Comparison of ENCODE assay signal across 8 cellular contexts in genomic region chr5:115840825-115841224, GRCh38. TPM values are rescaled to one million over a fixed set of nuclear protein-coding genes. Genes with fewer than 3 reads are reported as not detected.
DNase-seq lines count a peak whose midpoint lies in the region; FAIRE-seq and TF ChIP-seq lines count a peak whose summit lies in the region.

No MANE protein-coding gene starts in this region.

- peaks cover 91% of the 10 kb centered on the region for H3K79me2 ChIP-seq in SK-N-SH (ENCODE audit: insufficient read depth)

- POLR2A ChIA-PET in SK-N-SH (lab: Yijun Ruan, JAX): no interaction called here

- TF ChIP-seq CTCF in SK-N-SH (IDR thresholded peaks at IDR 0.05) (no peak), fibroblast of mammary gland (conservative IDR thresholded peaks at IDR 0.05; ENCODE audit: control insufficient read depth, insufficient read depth, low read depth, low read length) (no peak), sigmoid colon (IDR thresholded peaks at IDR 0.05) (no peak)

- peaks cover 9% of the 10 kb centered on the region for H3F3A ChIP-seq in SK-N-SH (replicated peaks; ENCODE audit: insufficient read depth)

- peaks cover 22 to 25% of the 10 kb centered on the region in 2 experiments for H3K36me3 ChIP-seq in SK-N-SH (replicated peaks in 1 of 2; ENCODE audit: control insufficient read depth in 1 of 2, insufficient read depth in 2 of 2, low read length in 1 of 2)
- H3K36me3 ChIP-seq in sigmoid colon: peaks cover 3 to 18% (median 14%) of the 10 kb centered on the region in 4 donors

- CTCF ChIA-PET in SK-N-SH (lab: Yijun Ruan, JAX): interaction anchor here (1.4 to 3.5 kb wide), 4 partner anchors 9 to 227 kb away, joined by 4 to 31 read pairs (median 6); no protein-coding TSS in a partner anchor

- H3K9me2 ChIP-seq in SK-N-SH: no peaks in the 10 kb centered on the region

- intact Hi-C loops in sigmoid colon (cut with DNase I): loop anchor here (2.0 to 10.0 kb wide), 4 partner anchors 214 to 546 kb away; partner anchors contain the start of genes CCDC112, FEM1C and TMED7

- peak overlapping the region; percentile 95; the same call in 1 of the 2 replicates for H2AFZ ChIP-seq in SK-N-SH (ENCODE audit: low read depth)

- peak; percentile 76 for FAIRE-seq in GM12892 (lab: Jason Lieb, UNC)

- DNase-seq in GM12892 (ENCODE audit: insufficient read length) (no peak), SK-N-SH (peak; percentile 19), fibroblast of mammary gland (ENCODE audit: low read depth) (no peak), sigmoid colon (no peak), NCI-H1048 (lab: John Stamatoyannopoulos, UW) (no peak), epidermal melanocyte (ENCODE audit: insufficient read length, low spot score) (no peak), NCI-H446 treated with DMSO at 0.1 percent for 48 hours (lab: John Stamatoyannopoulos, UW) (no peak), NCI-H2107 treated with DMSO at 0.1 percent for 48 hours (lab: John Stamatoyannopoulos, UW; ENCODE audit: unreplicated experiment) (no peak)

- WGBS in SK-N-SH (ENCODE audit: low lambda C conversion rate): 0% methylated on average over 5 of the region's 5 CpGs
- 0 to 1% methylated on average over 5 of the region's 5 CpGs for WGBS in sigmoid colon, 2 donors

- TF ChIP-seq RAD21 in SK-N-SH (IDR thresholded peaks at IDR 0.05; ENCODE audit: low read length): no peak

- peak overlapping the region; percentile 90 for H3K9ac ChIP-seq in SK-N-SH

- no peak for TF ChIP-seq EP300 in SK-N-SH (IDR thresholded peaks at IDR 0.05; ENCODE audit: borderline replicate concordance in 1 of 2, low read depth in 1 of 2, low read length in 1 of 2)
- no peak for TF ChIP-seq EP300 in sigmoid colon (IDR thresholded peaks at IDR 0.05)

- H3K27ac ChIP-seq in SK-N-SH (ENCODE audit: low read depth in 2 of 2, low read length in 1 of 2) (peak overlapping the region; percentile 95 to 96), sigmoid colon (peak overlapping the region; percentile 95 to 99 (median 96))

- TF ChIP-seq POLR2A in GM12892 (IDR thresholded peaks at IDR 0.05; ENCODE audit: low read depth, low read length) (no peak), sigmoid colon (IDR thresholded peaks at IDR 0.05) (no peak)

- H3K9me3 ChIP-seq in SK-N-SH: no peaks in the 10 kb centered on the region
- no peaks in the 10 kb centered on the region for H3K9me3 ChIP-seq in sigmoid colon

- H3K27me3 ChIP-seq in SK-N-SH (ENCODE audit: insufficient read depth) (no peaks in the 10 kb centered on the region), sigmoid colon (no peaks in the 10 kb centered on the region)

- H3K4me1 ChIP-seq in SK-N-SH (ENCODE audit: control insufficient read depth in 1 of 2, insufficient read depth in 2 of 2, low read depth in 1 of 2, low read length in 1 of 2) (peaks cover 9 to 21% of the 10 kb centered on the region in 2 experiments; a peak in 3 of 4 replicates), sigmoid colon (peaks cover 0 to 59% (median 47%) of the 10 kb centered on the region in 4 donors)

- peaks cover 47% of the 10 kb centered on the region for H4K20me1 ChIP-seq in SK-N-SH (ENCODE audit: insufficient read depth)

- peak overlapping the region; percentile 88 for H3K4me2 ChIP-seq in SK-N-SH

- H3K4me3 ChIP-seq in SK-N-SH (ENCODE audit: low read depth in 2 of 2, low read length in 1 of 2) (peak overlapping the region; percentile 87 to 89), fibroblast of mammary gland (ENCODE audit: control insufficient read depth, low read depth, low read length) (peak overlapping the region; percentile 78), sigmoid colon (peak overlapping the region; percentile 87 to 98 (median 94))

TF ChIP-seq in SK-N-SH, 30 proteins besides CTCF, POLR2A, EP300 and RAD21:
- no peak for TF ChIP-seq TEAD4 (IDR thresholded peaks at IDR 0.05; ENCODE audit: borderline replicate concordance, insufficient read depth)
- TF ChIP-seq GABPA (IDR thresholded peaks at IDR 0.05; ENCODE audit: low read depth): no peak
- TF ChIP-seq NRF1 (IDR thresholded peaks at IDR 0.05; ENCODE audit: low read depth, low read length): no peak
- TF ChIP-seq FOSL2 (IDR thresholded peaks at IDR 0.05; ENCODE audit: borderline replicate concordance, low read depth): no peak
- TF ChIP-seq TCF12 (IDR thresholded peaks at IDR 0.05): no peak
- TF ChIP-seq GATA2 (CRISPR knock-in tag; IDR thresholded peaks at IDR 0.05): no peak
- no peak for TF ChIP-seq RFX5 (IDR thresholded peaks at IDR 0.05; ENCODE audit: low read length)
- TF ChIP-seq TAF1 (IDR thresholded peaks at IDR 0.05; ENCODE audit: borderline replicate concordance, low read depth, low read length): no peak
- no peak for TF ChIP-seq MAX (IDR thresholded peaks at IDR 0.05; ENCODE audit: low read depth)
- no peak for TF ChIP-seq CHD2 (IDR thresholded peaks at IDR 0.05; ENCODE audit: low read length, partially characterized antibody)
- TF ChIP-seq USF2 (IDR thresholded peaks at IDR 0.05; ENCODE audit: borderline replicate concordance, low read depth, low read length): no peak
- no peak for TF ChIP-seq USF1 (IDR thresholded peaks at IDR 0.05; ENCODE audit: borderline replicate concordance, low read depth)
- TF ChIP-seq ZBTB33 (IDR thresholded peaks at IDR 0.05; ENCODE audit: borderline replicate concordance, low read depth): no peak
- TF ChIP-seq FOXM1 (IDR thresholded peaks at IDR 0.05; ENCODE audit: low read depth): no peak
- TF ChIP-seq RXRA (IDR thresholded peaks at IDR 0.05; ENCODE audit: borderline replicate concordance, low read depth): no peak
- no peak for TF ChIP-seq JUND (IDR thresholded peaks at IDR 0.05)
- no peak for TF ChIP-seq PBX3 (IDR thresholded peaks at IDR 0.05)
- TF ChIP-seq RCOR1 (IDR thresholded peaks at IDR 0.05; ENCODE audit: low read length): no peak

RNA-seq across cellular contexts. Expression of gene ATG12, which starts 0.5 kb away (rescaled TPM):
- 58.9 TPM for polyA plus RNA-seq in GM12892 (2012; ENCODE audit: missing spikeins)
- polyA plus RNA-seq in SK-N-SH (2012; rRNA removed): 29.1 and 39.0 TPM in 2 replicates
- polyA plus RNA-seq in SK-N-SH (2012; cell fraction: cytosol; rRNA removed): 47.3 and 68.6 TPM in 2 replicates
- polyA plus RNA-seq in SK-N-SH (2012; cell fraction: nucleus; rRNA removed): 16.3 and 35.2 TPM in 2 replicates
- total RNA-seq in sigmoid colon: 10 to 100 TPM; 35.3 to 82.5 (median 56.0) TPM
- polyA plus RNA-seq in sigmoid colon: 10 to 100 TPM; 29.5 to 46.0 (median 34.2) TPM

RNA-seq across cellular contexts. Expression of gene AP3S1, which starts 0.9 kb away (rescaled TPM):
- 269 TPM for polyA plus RNA-seq in GM12892 (2012; ENCODE audit: missing spikeins)
- polyA plus RNA-seq in SK-N-SH (2012; rRNA removed) (21.6 and 26.3 TPM in 2 replicates), sigmoid colon (100 to 1,000 TPM in 2 of 3 donors, 10 to 100 TPM in 1; 59.7 to 203 (median 190) TPM)
- polyA plus RNA-seq in SK-N-SH (2012; cell fraction: cytosol; rRNA removed): 39.6 and 64.4 TPM in 2 replicates
- 4.2 and 7.4 TPM in 2 replicates for polyA plus RNA-seq in SK-N-SH (2012; cell fraction: nucleus; rRNA removed)
- total RNA-seq in sigmoid colon: 100 to 1,000 TPM in 3 of 4 donors, 10 to 100 TPM in 1; 87.8 to 229 (median 119) TPM

RNA-seq across cellular contexts. Expression of gene CDO1, which starts 24.4 kb away (rescaled TPM):
- not detected for polyA plus RNA-seq in GM12892 (2012; ENCODE audit: missing spikeins)
- polyA plus RNA-seq in SK-N-SH (2012; rRNA removed) (2.9 and 3.1 TPM in 2 replicates), sigmoid colon (1 to 10 TPM in 2 of 3 donors, not detected in 1; 5.4 to 6.3 TPM)
- polyA plus RNA-seq in SK-N-SH (2012; cell fraction: cytosol; rRNA removed): 2.8 and 3.0 TPM in 2 replicates
- 2.4 and 6.1 TPM in 2 replicates for polyA plus RNA-seq in SK-N-SH (2012; cell fraction: nucleus; rRNA removed)
- total RNA-seq in sigmoid colon: 10 to 100 TPM; 16.8 to 21.4 (median 20.0) TPM
